ENCODE assay signal across 15 cellular contexts in the genomic region with DNA sequence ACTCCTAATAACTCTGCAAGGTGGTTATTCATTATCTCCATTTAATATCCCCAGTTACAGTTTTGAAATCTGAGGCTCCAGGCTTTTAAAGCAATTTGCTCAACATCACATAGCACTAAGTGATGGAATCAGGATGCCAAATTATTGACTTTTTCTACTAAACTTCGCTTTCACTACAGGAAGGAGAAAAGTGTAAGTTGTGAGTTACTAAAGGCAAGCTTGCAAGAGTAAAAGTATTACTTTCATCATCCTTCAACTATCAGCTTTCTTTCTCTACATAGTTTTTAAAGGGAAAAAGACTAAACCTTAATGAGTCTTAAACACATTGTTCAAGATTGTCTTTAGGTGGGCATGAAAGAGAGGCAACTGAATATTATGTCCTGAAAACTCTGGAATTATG. TPM values are rescaled to one million over a fixed set of nuclear protein-coding genes. Genes with fewer than 3 reads are reported as not detected.
A peak's percentile ranks its signal among the peaks of the same experiment; 100 is the strongest.
DNase-seq lines count a peak whose midpoint lies in the region; ATAC-seq, FAIRE-seq and TF ChIP-seq lines count a peak whose summit lies in the region.
"Had no signal": no experiment of that assay in that cellular context is flagged by ENCODE, and none has a peak within 500 bp of the region (broad histone marks: within the 10 kb centered on the region; RNA-seq: fewer than 3 reads in every experiment).

No MANE protein-coding gene starts in this region.

- DNase-seq in Calu3 (no peak), RWPE2 (ENCODE audit: low spot score) (no peak), keratinocyte (ENCODE audit: low read depth, low spot score) (no peak), spleen (no peak), GM19239 (ENCODE audit: insufficient read length, low spot score) (no peak)
- no peak for DNase-seq in activated naive CD4-positive, alpha-beta T cell treated with anti-CD3 and anti-CD28 coated beads for 36 hours
- no peak for DNase-seq in CD8-positive, alpha-beta memory T cell
- DNase-seq: activated CD4-positive, CD25-positive, alpha-beta regulatory T cell treated with anti-CD3 and anti-CD28 coated beads, Interleukin-2, amount 50 U/mL, for 72 hours; activated T-cell treated with anti-CD3 and anti-CD28 coated beads, Interleukin-2, amount 50 U/mL, for 1 hour; CD4-positive, alpha-beta memory T cell; GF-D8 had no signal

- POLR2A ChIA-PET in CD8-positive, alpha-beta memory T cell (lab: Charles Lee) = no interaction called here

- H3K27me3 Mint-ChIP-seq in Calu3 (ENCODE audit: unreplicated experiment) = no peaks in the 10 kb centered on the region
- H3K27me3 Mint-ChIP-seq in activated naive CD4-positive, alpha-beta T cell treated with anti-CD3 and anti-CD28 coated beads for 36 hours (ENCODE audit: low read depth) = no peaks in the 10 kb centered on the region
- no peaks in the 10 kb centered on the region for H3K27me3 Mint-ChIP-seq in CD8-positive, alpha-beta memory T cell
- H3K27me3 Mint-ChIP-seq: CD4-positive, alpha-beta memory T cell; memory B cell; stimulated activated naive CD8-positive, alpha-beta T cell treated with anti-CD3 and anti-CD28 coated beads, Interleukin-15, Interleukin-2, amounts not matched to agents 100 ng/mL and 50 ng/mL, for 24 hours had no signal

- peak overlapping the region; percentile 97 for H3K4me3 Mint-ChIP-seq in Calu3 (ENCODE audit: low read depth, unreplicated experiment)
- H3K4me3 Mint-ChIP-seq in activated naive CD4-positive, alpha-beta T cell treated with anti-CD3 and anti-CD28 coated beads for 36 hours = no peak overlapping the region
- H3K4me3 Mint-ChIP-seq in CD8-positive, alpha-beta memory T cell = peak overlapping the region in 3 of 7 donors; percentile 1 to 100 (median 99)

- no peaks in the 10 kb centered on the region for H3K9me1 ChIP-seq in keratinocyte (ENCODE audit: control insufficient read depth, extremely low read depth, insufficient read depth, low read length)

- H3K36me3 Mint-ChIP-seq in Calu3 (ENCODE audit: insufficient read depth, unreplicated experiment) = peaks cover 15% of the 10 kb centered on the region
- peaks cover 1% of the 10 kb centered on the region for H3K36me3 Mint-ChIP-seq in activated naive CD4-positive, alpha-beta T cell treated with anti-CD3 and anti-CD28 coated beads for 36 hours (ENCODE audit: low read depth)
- peaks cover 0 to 6% (median 0%) of the 10 kb centered on the region in 3 donors for H3K36me3 Mint-ChIP-seq in CD8-positive, alpha-beta memory T cell

- TF ChIP-seq CTCF in Calu3 (IDR thresholded peaks at IDR 0.05; ENCODE audit: unreplicated experiment) = no peak
- no peak for TF ChIP-seq CTCF in RWPE2 (IDR thresholded peaks at IDR 0.05; ENCODE audit: poor library complexity, severe bottlenecking)
- no peak for TF ChIP-seq CTCF in keratinocyte (optimal IDR thresholded peaks at IDR 0.05 in 1 of 3, IDR thresholded peaks at IDR 0.05 in 1 of 3, conservative IDR thresholded peaks at IDR 0.05 in 1 of 3; ENCODE audit: extremely low read depth in 1 of 3, insufficient read depth in 2 of 3, low read length in 3 of 3)
- TF ChIP-seq CTCF in spleen (IDR thresholded peaks at IDR 0.05 in 8 of 11, conservative IDR thresholded peaks at IDR 0.05 in 3 of 11) = no peak

- no peak overlapping the region for H2AFZ ChIP-seq in keratinocyte (ENCODE audit: control insufficient read depth, low read length)

- 64 to 79% (median 75%) methylated on average over 1 of the region's 1 CpG for WGBS in spleen, 5 donors

- dilution Hi-C loops in keratinocyte (cut with MboI; ENCODE audit: extremely low pct_ligation_motif_present, low sequenced_read_pairs) = no loop called here

- H4K20me1 ChIP-seq in keratinocyte (ENCODE audit: control insufficient read depth, extremely low read depth, insufficient read depth, low read length) = no peaks in the 10 kb centered on the region

- no TSS peak for BruUV-seq in Calu3 (replicated peaks; lab: Mats Ljungman, UMichigan)

- no peak overlapping the region for H3K9ac ChIP-seq in keratinocyte (ENCODE audit: control insufficient read depth, extremely low read depth, insufficient read depth, low read length)

- peak overlapping the region; percentile 67 for H3K27ac ChIP-seq in RWPE2 (ENCODE audit: poor library complexity, severe bottlenecking)
- H3K27ac ChIP-seq in keratinocyte (ENCODE audit: control insufficient read depth, insufficient read depth, low read length) = no peak overlapping the region
- peak overlapping the region in 5 of 8 donors; percentile 20 to 93 (median 92) for H3K27ac ChIP-seq in spleen
- no peak overlapping the region for H3K27ac ChIP-seq in CD8-positive, alpha-beta memory T cell (ENCODE audit: low read depth, low read length)

- H3K4me1 ChIP-seq in RWPE2 (ENCODE audit: insufficient read depth, poor library complexity, severe bottlenecking) (peaks cover 54% of the 10 kb centered on the region), keratinocyte (ENCODE audit: control insufficient read depth, extremely low read depth, insufficient read depth, low read length) (peaks cover 30% of the 10 kb centered on the region), spleen (peaks cover 10 to 76% (median 52%) of the 10 kb centered on the region in 6 donors)
- H3K4me1 ChIP-seq in CD8-positive, alpha-beta memory T cell (ENCODE audit: insufficient read depth, low read length) = peaks cover 21% of the 10 kb centered on the region

- peak overlapping the region; percentile 24 for H3K27ac Mint-ChIP-seq in Calu3 (ENCODE audit: unreplicated experiment)
- no peak overlapping the region for H3K27ac Mint-ChIP-seq in activated naive CD4-positive, alpha-beta T cell treated with anti-CD3 and anti-CD28 coated beads for 36 hours
- peak overlapping the region in 3 of 8 donors; percentile 95 to 100 (median 99) for H3K27ac Mint-ChIP-seq in CD8-positive, alpha-beta memory T cell
- H3K27ac Mint-ChIP-seq: stimulated activated naive CD8-positive, alpha-beta T cell treated with anti-CD3 and anti-CD28 coated beads, Interleukin-15, Interleukin-2, amounts not matched to agents 100 ng/mL and 50 ng/mL, for 24 hours had no signal

- H3K27me3 ChIP-seq in RWPE2 (ENCODE audit: insufficient read depth, poor library complexity, severe bottlenecking) = no peaks in the 10 kb centered on the region
- no peaks in the 10 kb centered on the region for H3K27me3 ChIP-seq in keratinocyte (ENCODE audit: control insufficient read depth, extremely low read depth, insufficient read depth, low read length)
- no peaks in the 10 kb centered on the region for H3K27me3 ChIP-seq in spleen (replicated peaks in 1 of 7)
- H3K27me3 ChIP-seq in CD8-positive, alpha-beta memory T cell (ENCODE audit: insufficient read depth, low read length, poor library complexity, severe bottlenecking) = no peaks in the 10 kb centered on the region

- no peak for TF ChIP-seq POLR2A in spleen (IDR thresholded peaks at IDR 0.05)

- H3K9me3 ChIP-seq in RWPE2 (ENCODE audit: severe bottlenecking) (no peaks in the 10 kb centered on the region), keratinocyte (ENCODE audit: control insufficient read depth, low read depth, low read length) (no peaks in the 10 kb centered on the region), spleen (no peaks in the 10 kb centered on the region)
- no peaks in the 10 kb centered on the region for H3K9me3 ChIP-seq in CD8-positive, alpha-beta memory T cell (ENCODE audit: low read length)

- H3K79me2 ChIP-seq in keratinocyte (ENCODE audit: control insufficient read depth, insufficient read depth, low read length) = peaks cover 53% of the 10 kb centered on the region

- no peak for ATAC-seq in RWPE2 (ENCODE audit: low read depth)

- peaks cover 63% of the 10 kb centered on the region for H3K4me1 Mint-ChIP-seq in Calu3 (ENCODE audit: low read depth, unreplicated experiment)
- H3K4me1 Mint-ChIP-seq in activated naive CD4-positive, alpha-beta T cell treated with anti-CD3 and anti-CD28 coated beads for 36 hours (ENCODE audit: low read depth) = peaks cover 36% of the 10 kb centered on the region
- peaks cover 44 to 70% (median 58%) of the 10 kb centered on the region in 3 donors for H3K4me1 Mint-ChIP-seq in CD8-positive, alpha-beta memory T cell

- H3K4me3 ChIP-seq in RWPE2 (ENCODE audit: severe bottlenecking) = no peak overlapping the region
- H3K4me3 ChIP-seq in keratinocyte (ENCODE audit: control insufficient read depth in 2 of 3, extremely low read depth in 1 of 3, insufficient read depth in 2 of 3, low read depth in 1 of 3, low read length in 3 of 3) = no peak overlapping the region
- peak overlapping the region in 3 of 8 donors; percentile 70 to 88 (median 82) for H3K4me3 ChIP-seq in spleen
- H3K4me3 ChIP-seq in CD8-positive, alpha-beta memory T cell (ENCODE audit: low read length) = no peak overlapping the region

- CTCF ChIA-PET in Calu3 (lab: Charles Lee) = no interaction called here
- CTCF ChIA-PET in activated naive CD4-positive, alpha-beta T cell treated with anti-CD3 and anti-CD28 coated beads for 36 hours (lab: Charles Lee) = no interaction called here
- CTCF ChIA-PET in CD8-positive, alpha-beta memory T cell (lab: Charles Lee) = no interaction called here

- H3K36me3 ChIP-seq in RWPE2 (ENCODE audit: low read depth) = no peaks in the 10 kb centered on the region
- no peaks in the 10 kb centered on the region for H3K36me3 ChIP-seq in keratinocyte (ENCODE audit: control insufficient read depth in 2 of 2, extremely low read depth in 1 of 2, insufficient read depth in 2 of 2, low read length in 2 of 2)
- no peaks in the 10 kb centered on the region for H3K36me3 ChIP-seq in spleen
- no peaks in the 10 kb centered on the region for H3K36me3 ChIP-seq in CD8-positive, alpha-beta memory T cell (ENCODE audit: insufficient read depth, low read length)

- FAIRE-seq in keratinocyte (lab: Jason Lieb, UNC) (no peak), GM19239 (lab: Jason Lieb, UNC) (no peak)
- FAIRE-seq: endometrium, H54 had no signal

- H3K9me3 Mint-ChIP-seq in Calu3 (ENCODE audit: low read depth, unreplicated experiment) = no peaks in the 10 kb centered on the region
- H3K9me3 Mint-ChIP-seq in activated naive CD4-positive, alpha-beta T cell treated with anti-CD3 and anti-CD28 coated beads for 36 hours = no peaks in the 10 kb centered on the region
- H3K9me3 Mint-ChIP-seq in CD8-positive, alpha-beta memory T cell = no peaks in the 10 kb centered on the region
- H3K9me3 Mint-ChIP-seq: CD4-positive, alpha-beta memory T cell; memory B cell; stimulated activated naive CD8-positive, alpha-beta T cell treated with anti-CD3 and anti-CD28 coated beads, Interleukin-15, Interleukin-2, amounts not matched to agents 100 ng/mL and 50 ng/mL, for 24 hours had no signal

- intact Hi-C loops in Calu3 (cut with micrococcal nuclease; ENCODE audit: unreplicated experiment) = loop anchor here (5.0 kb wide), 1 partner anchor 51 kb away; no protein-coding TSS in a partner anchor
- intact Hi-C loops in spleen (cut with DNase I; ENCODE audit: low total_unique reads) = no loop called here
- intact Hi-C loops in activated naive CD4-positive, alpha-beta T cell treated with anti-CD3 and anti-CD28 coated beads for 36 hours (cut with micrococcal nuclease) = loop anchor here (5.0 kb wide), 2 partner anchors 439 to 651 kb away; a partner anchor contains a TSS

- H3K4me2 ChIP-seq in keratinocyte (ENCODE audit: control insufficient read depth, extremely low read depth, insufficient read depth, low read depth, low read length) = peak overlapping the region; percentile 95

RNA-seq across cellular contexts. Expression of a gene that starts 1.8 kb away (rescaled TPM):
- 64.4 and 67.6 TPM in 2 replicates for total RNA-seq in Calu3 (2022)
- polyA plus RNA-seq in keratinocyte = 49.1 to 68.0 TPM (median 62.7 TPM) in 3 replicates
- 33.5 TPM for polyA plus RNA-seq in keratinocyte (2011; ENCODE audit: low read depth)
- polyA plus RNA-seq in keratinocyte (2011; cell fraction: cytosol; rRNA removed) = 33.1 and 74.8 TPM in 2 replicates
- polyA plus RNA-seq in keratinocyte (2011; cell fraction: nucleus; rRNA removed) = 63.3 and 70.7 TPM in 2 replicates
- 36.3 and 38.4 TPM in 2 replicates for polyA plus RNA-seq in keratinocyte (2012; ENCODE audit: low replicate concordance)
- 82.5 to 90.1 TPM (median 90.1 TPM) in 3 replicates for polyA minus RNA-seq in keratinocyte
- polyA minus RNA-seq in keratinocyte (2011; cell fraction: cytosol; rRNA and poly(A)+ RNA removed) = 42.0 TPM
- polyA minus RNA-seq in keratinocyte (2011; cell fraction: nucleus; rRNA and poly(A)+ RNA removed) = 71.3 and 98.7 TPM in 2 replicates
- total RNA-seq in spleen = 10 to 100 TPM; 59.9 to 97.4 (median 85.6) TPM
- polyA plus RNA-seq in spleen = 10 to 100 TPM; 34.6 to 44.3 (median 36.2) TPM
- total RNA-seq in activated naive CD4-positive, alpha-beta T cell treated with anti-CD3 and anti-CD28 coated beads for 36 hours = 10 to 100 TPM; 38.2 to 40.7 TPM
- 10 to 100 TPM; 43.4 to 48.0 TPM for total RNA-seq in CD8-positive, alpha-beta memory T cell
- polyA plus RNA-seq in CD8-positive, alpha-beta memory T cell = 47.6 TPM

Comparison
In these comparisons a context has a peak if more than half of its experiments do, and no peak if none do; other contexts are left out.
1. H3K27ac ChIP-seq: peak in RWPE2 (single experiment) and spleen (5 of 8); none in keratinocyte (single experiment) and CD8-positive, alpha-beta memory T cell (single experiment).